ENCODE assay signal across 19 cellular contexts in the genomic region with DNA sequence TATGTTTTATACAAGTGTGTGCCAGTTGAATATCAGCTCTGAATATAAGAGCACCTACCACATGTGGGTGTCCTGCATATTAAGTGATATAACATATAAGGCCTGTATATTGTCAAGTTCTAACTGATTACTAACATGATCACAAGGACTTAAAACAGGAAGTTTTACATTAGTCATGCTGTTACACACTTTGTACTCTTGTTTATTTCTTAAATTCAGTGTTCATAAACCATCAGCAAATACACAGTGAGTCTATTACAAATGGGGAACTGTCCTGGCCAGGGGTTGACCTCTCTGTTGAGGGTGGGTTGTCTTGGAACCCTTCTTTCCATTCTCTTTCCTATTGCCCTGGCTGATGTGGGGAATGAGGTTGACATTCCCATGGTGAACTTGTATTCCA. TPM values are rescaled to one million over a fixed set of nuclear protein-coding genes. Genes with fewer than 3 reads are reported as not detected.
DNase-seq lines count a peak whose midpoint lies in the region; ATAC-seq, FAIRE-seq and TF ChIP-seq lines count a peak whose summit lies in the region.
"Had no signal": no experiment of that assay in that cellular context is flagged by ENCODE, and none has a peak within 500 bp of the region (broad histone marks: within the 10 kb centered on the region; RNA-seq: fewer than 3 reads in every experiment).

No MANE protein-coding gene starts in this region.

- H3K9ac ChIP-seq in endothelial cell of umbilical vein (replicated peaks; ENCODE audit: extremely low read depth, insufficient read depth, low read length) (no peak overlapping the region), GM23248 (no peak overlapping the region)

- intact Hi-C loops in endothelial cell of umbilical vein (cut with micrococcal nuclease): no loop called here
- intact Hi-C loops in upper lobe of right lung (cut with DNase I): no loop called here
- intact Hi-C loops in heart left ventricle (cut with DNase I): no loop called here

- ATAC-seq in stimulated activated naive CD8-positive, alpha-beta T cell treated with anti-CD3 and anti-CD28 coated beads, Interleukin-15, Interleukin-2, amounts not matched to agents 100 U/mL and 50 U/mL, for 24 hours: no peak
- ATAC-seq in upper lobe of right lung (peak; percentile 60), HG03520 (IDR thresholded peaks at IDR 0.05; ENCODE audit: unreplicated experiment) (no peak), heart left ventricle (no peak)
- ATAC-seq: left cardiac atrium had no signal

- H3K4me3 Mint-ChIP-seq in stimulated activated naive CD8-positive, alpha-beta T cell treated with anti-CD3 and anti-CD28 coated beads, Interleukin-15, Interleukin-2, amounts not matched to agents 100 ng/mL and 50 ng/mL, for 24 hours: no peak overlapping the region
- H3K4me3 Mint-ChIP-seq: activated B cell treated with CpG ODN at 0.5 μM for 24 hours; nephron; T-helper 2 cell treated with Interferon-gamma antibody and Interleukin-4, amounts not matched to agents 5 μg/mL and 100 μg/mL, for 36 hours had no signal

- no peak for FAIRE-seq in endothelial cell of umbilical vein (lab: Jason Lieb, UNC)

- no peak for TF ChIP-seq CTCF in NB4 (IDR thresholded peaks at IDR 0.05; ENCODE audit: low read depth, low read length)
- no peak for TF ChIP-seq CTCF in endothelial cell of umbilical vein (IDR thresholded peaks at IDR 0.05; ENCODE audit: extremely low read depth in 1 of 2, insufficient read depth in 1 of 2, low read depth in 1 of 2, low read length in 2 of 2)
- TF ChIP-seq CTCF in upper lobe of right lung (IDR thresholded peaks at IDR 0.05): no peak
- TF ChIP-seq CTCF in heart left ventricle (IDR thresholded peaks at IDR 0.05): no peak

- H3K36me3 ChIP-seq in endothelial cell of umbilical vein (ENCODE audit: control insufficient read depth in 2 of 2, extremely low read depth in 1 of 2, insufficient read depth in 2 of 2, low read length in 2 of 2) (no peaks in the 10 kb centered on the region), upper lobe of right lung (peaks cover 26% of the 10 kb centered on the region), heart left ventricle (peaks cover 0 to 66% (median 20%) of the 10 kb centered on the region in 9 donors), GM23248 (ENCODE audit: low read depth) (no peaks in the 10 kb centered on the region)

- H3K36me3 Mint-ChIP-seq in stimulated activated naive CD8-positive, alpha-beta T cell treated with anti-CD3 and anti-CD28 coated beads, Interleukin-15, Interleukin-2, amounts not matched to agents 100 ng/mL and 50 ng/mL, for 24 hours (ENCODE audit: low read depth): peaks cover 70% of the 10 kb centered on the region

- POLR2A ChIA-PET in endothelial cell of umbilical vein (lab: Charles Lee): no interaction called here

- no peak overlapping the region for H3K4me3 ChIP-seq in NB4 (ENCODE audit: low read depth, low read length)
- H3K4me3 ChIP-seq in endothelial cell of umbilical vein (replicated peaks in 1 of 3; ENCODE audit: insufficient read depth in 1 of 3, low read depth in 1 of 3, low read length in 3 of 3): no peak overlapping the region
- H3K4me3 ChIP-seq in upper lobe of right lung: no peak overlapping the region
- no peak overlapping the region for H3K4me3 ChIP-seq in heart left ventricle
- H3K4me3 ChIP-seq in GM23248: no peak overlapping the region
- H3K4me3 ChIP-seq: ascending aorta had no signal

- H3K4me2 ChIP-seq in endothelial cell of umbilical vein (ENCODE audit: insufficient read depth, low read length) (no peak overlapping the region), GM23248 (ENCODE audit: unreplicated experiment) (no peak overlapping the region)

- no peaks in the 10 kb centered on the region for H3K9me2 ChIP-seq in GM23248 (ENCODE audit: insufficient read depth)

- H3K4me1 Mint-ChIP-seq in stimulated activated naive CD8-positive, alpha-beta T cell treated with anti-CD3 and anti-CD28 coated beads, Interleukin-15, Interleukin-2, amounts not matched to agents 100 ng/mL and 50 ng/mL, for 24 hours (ENCODE audit: low read depth): peaks cover 23% of the 10 kb centered on the region
- H3K4me1 Mint-ChIP-seq: nephron had no signal

- no peaks in the 10 kb centered on the region for H3K27me3 ChIP-seq in endothelial cell of umbilical vein (ENCODE audit: control insufficient read depth in 2 of 2, insufficient read depth in 2 of 2, low read length in 2 of 2)
- no peaks in the 10 kb centered on the region for H3K27me3 ChIP-seq in upper lobe of right lung
- no peaks in the 10 kb centered on the region for H3K27me3 ChIP-seq in heart left ventricle
- no peaks in the 10 kb centered on the region for H3K27me3 ChIP-seq in GM23248 (replicated peaks; ENCODE audit: insufficient read depth)
- H3K27me3 ChIP-seq: ascending aorta had no signal

- H2AFZ ChIP-seq in endothelial cell of umbilical vein (ENCODE audit: low read depth, low read length): no peak overlapping the region
- no peak overlapping the region for H2AFZ ChIP-seq in GM23248

- in situ Hi-C loops in GM23248 (cut with MboI): no loop called here

- H4K20me1 ChIP-seq in endothelial cell of umbilical vein (replicated peaks; ENCODE audit: control insufficient read depth, extremely low read depth, insufficient read depth, low read length) (no peaks in the 10 kb centered on the region), GM23248 (ENCODE audit: insufficient read depth) (no peaks in the 10 kb centered on the region)

- H3K9me3 ChIP-seq in endothelial cell of umbilical vein (replicated peaks; ENCODE audit: control insufficient read depth, insufficient read depth, low read length): no peaks in the 10 kb centered on the region
- H3K9me3 ChIP-seq in upper lobe of right lung: no peaks in the 10 kb centered on the region
- no peaks in the 10 kb centered on the region for H3K9me3 ChIP-seq in heart left ventricle
- no peaks in the 10 kb centered on the region for H3K9me3 ChIP-seq in GM23248 (ENCODE audit: low read depth)
- H3K9me3 ChIP-seq: ascending aorta had no signal

- CTCF ChIA-PET in endothelial cell of umbilical vein (lab: Charles Lee): interaction anchor here (0.9 kb wide), 1 partner anchor 152 kb away, joined by 3 read pairs; a partner anchor contains a TSS

- no peak for TF ChIP-seq POLR2A in NB4 (IDR thresholded peaks at IDR 0.05; ENCODE audit: extremely low read depth, insufficient read length)
- TF ChIP-seq POLR2A in endothelial cell of umbilical vein (IDR thresholded peaks at IDR 0.05; ENCODE audit: low read depth, low read length): no peak
- no peak for TF ChIP-seq POLR2A in heart left ventricle (IDR thresholded peaks at IDR 0.05)

- peak overlapping the region; percentile 63 for H3K27ac Mint-ChIP-seq in stimulated activated naive CD8-positive, alpha-beta T cell treated with anti-CD3 and anti-CD28 coated beads, Interleukin-15, Interleukin-2, amounts not matched to agents 100 ng/mL and 50 ng/mL, for 24 hours
- H3K27ac Mint-ChIP-seq: activated B cell treated with CpG ODN at 0.5 μM for 24 hours; nephron; T-helper 2 cell treated with Interferon-gamma antibody and Interleukin-4, amounts not matched to agents 5 μg/mL and 100 μg/mL, for 36 hours had no signal

- H3F3A ChIP-seq in GM23248 (ENCODE audit: insufficient read depth): no peaks in the 10 kb centered on the region

- H3K4me1 ChIP-seq in endothelial cell of umbilical vein (ENCODE audit: control insufficient read depth, extremely low read depth, insufficient read depth, low read length): peaks cover 6% of the 10 kb centered on the region
- H3K4me1 ChIP-seq in upper lobe of right lung: no peaks in the 10 kb centered on the region
- peaks cover 0 to 9% (median 0%) of the 10 kb centered on the region in 12 donors for H3K4me1 ChIP-seq in heart left ventricle
- no peaks in the 10 kb centered on the region for H3K4me1 ChIP-seq in GM23248 (ENCODE audit: insufficient read depth)
- H3K4me1 ChIP-seq: ascending aorta had no signal

- H3K9me1 ChIP-seq in endothelial cell of umbilical vein (replicated peaks; ENCODE audit: control insufficient read depth, extremely low read depth, insufficient read depth, low read length): no peaks in the 10 kb centered on the region

- no peak for DNase-seq in stimulated activated naive CD8-positive, alpha-beta T cell treated with anti-CD3 and anti-CD28 coated beads, Interleukin-15, Interleukin-2, amounts not matched to agents 100 U/mL and 50 U/mL, for 24 hours
- DNase-seq in NB4 (ENCODE audit: low read depth): peak; percentile 33
- peak; percentile 20 for DNase-seq in endothelial cell of umbilical vein (ENCODE audit: low read depth, low spot score)
- no peak for DNase-seq in upper lobe of right lung
- no peak for DNase-seq in heart left ventricle
- no peak for DNase-seq in GM23248
- DNase-seq: activated B cell treated with CpG ODN at 0.5 μM for 24 hours; activated gamma-delta T cell treated with Interleukin-2 at 50 U/mL for 16 hours; EL; left cardiac atrium; NCI-H2171 treated with DMSO at 0.1 percent for 48 hours; NCI-H774; posterior cingulate gyrus; stimulated activated naive CD4-positive, alpha-beta T cell had no signal

- dilution Hi-C loops in endothelial cell of umbilical vein (cut with MboI; ENCODE audit: extremely low pct_ligation_motif_present, low sequenced_read_pairs): no loop called here

- H3K27ac ChIP-seq in endothelial cell of umbilical vein (ENCODE audit: insufficient read depth, low read depth, low read length) (no peak overlapping the region), upper lobe of right lung (no peak overlapping the region), heart left ventricle (peak overlapping the region in 1 of 12 donors; percentile 22), GM23248 (no peak overlapping the region)
- H3K27ac ChIP-seq: ascending aorta had no signal

- no peaks in the 10 kb centered on the region for H3K27me3 Mint-ChIP-seq in stimulated activated naive CD8-positive, alpha-beta T cell treated with anti-CD3 and anti-CD28 coated beads, Interleukin-15, Interleukin-2, amounts not matched to agents 100 ng/mL and 50 ng/mL, for 24 hours
- H3K27me3 Mint-ChIP-seq: activated B cell treated with CpG ODN at 0.5 μM for 24 hours had no signal

- no peaks in the 10 kb centered on the region for H3K9me3 Mint-ChIP-seq in stimulated activated naive CD8-positive, alpha-beta T cell treated with anti-CD3 and anti-CD28 coated beads, Interleukin-15, Interleukin-2, amounts not matched to agents 100 ng/mL and 50 ng/mL, for 24 hours
- H3K9me3 Mint-ChIP-seq: activated B cell treated with CpG ODN at 0.5 μM for 24 hours; nephron; T-helper 2 cell treated with Interferon-gamma antibody and Interleukin-4, amounts not matched to agents 5 μg/mL and 100 μg/mL, for 36 hours had no signal

- no TSS peak for BruUV-seq in endothelial cell of umbilical vein (replicated peaks; lab: Mats Ljungman, UMichigan)

- H3K79me2 ChIP-seq in endothelial cell of umbilical vein (ENCODE audit: control insufficient read depth, insufficient read depth, low read length) (no peaks in the 10 kb centered on the region), GM23248 (ENCODE audit: insufficient read depth) (no peaks in the 10 kb centered on the region)

RNA-seq across cellular contexts. Expression of a gene that starts 19.1 kb away (rescaled TPM):
- total RNA-seq in endothelial cell of umbilical vein: 3.4 and 4.0 TPM in 2 replicates
- 0.48 and 0.75 TPM in 2 replicates for polyA plus RNA-seq in endothelial cell of umbilical vein
- 0.52 and 0.56 TPM in 2 replicates for polyA plus RNA-seq in endothelial cell of umbilical vein (2011; cell fraction: cytosol; rRNA removed)
- 1.9 and 2.7 TPM in 2 replicates for polyA plus RNA-seq in endothelial cell of umbilical vein (2011; cell fraction: nucleus; rRNA removed)
- 0.48 and 0.92 TPM in 2 replicates for polyA plus RNA-seq in endothelial cell of umbilical vein (2012)
- 2.5 and 4.2 TPM in 2 replicates for polyA minus RNA-seq in endothelial cell of umbilical vein
- polyA minus RNA-seq in endothelial cell of umbilical vein (2011; cell fraction: cytosol; rRNA and poly(A)+ RNA removed): 3.3 TPM
- polyA minus RNA-seq in endothelial cell of umbilical vein (2011; cell fraction: nucleus; rRNA and poly(A)+ RNA removed): 5.0 and 5.6 TPM in 2 replicates
- total RNA-seq in upper lobe of right lung: 6.9 TPM
- total RNA-seq in heart left ventricle: 1 to 10 TPM in 5 of 9 donors, under 1 TPM in 4; 0.32 to 4.3 (median 1.1) TPM
- polyA plus RNA-seq in heart left ventricle: under 1 TPM; 0.35 to 0.38 TPM
- total RNA-seq in GM23248 (2014; rRNA removed; shearing (Covaris generic)): 0.86 and 0.89 TPM in 2 replicates
- 0.50 and 1.2 TPM in 2 replicates for polyA plus RNA-seq in GM23248 (2016; fragmentation: Nextera tagmentation; extraction: Ambion mirVana)

Comparison
In these comparisons a context has a peak if more than half of its experiments do, and no peak if none do; other contexts are left out.
1. DNase-seq: peak in NB4 (single experiment) and endothelial cell of umbilical vein (single experiment); none in stimulated activated naive CD8-positive, alpha-beta T cell treated with anti-CD3 and anti-CD28 coated beads, Interleukin-15, Interleukin-2, amounts not matched to agents 100 U/mL and 50 U/mL, for 24 hours (single experiment), upper lobe of right lung (single experiment), heart left ventricle (0 of 5) and GM23248 (single experiment).